16 cellular contexts compared by ENCODE assay signal in genomic region chr14:92759679-92760523, GRCh38. TPM values are rescaled to one million over a fixed set of nuclear protein-coding genes. Genes with fewer than 3 reads are reported as not detected.
DNase-seq lines count a peak whose midpoint lies in the region; ATAC-seq and TF ChIP-seq lines count a peak whose summit lies in the region.
"Had no signal": no experiment of that assay in that cellular context is flagged by ENCODE, and none has a peak within 500 bp of the region (broad histone marks: within the 10 kb centered on the region; RNA-seq: fewer than 3 reads in every experiment).

No MANE protein-coding gene starts in this region.

- no peaks in the 10 kb centered on the region for H3K27me3 ChIP-seq in HCT116 (ENCODE audit: insufficient read depth, low read length)
- H3K27me3 ChIP-seq in SJCRH30 = no peaks in the 10 kb centered on the region
- H3K27me3 ChIP-seq: breast epithelium, gastrocnemius medialis had no signal

- no peak for TF ChIP-seq RAD21 in HCT116 (IDR thresholded peaks at IDR 0.05; ENCODE audit: low read depth)

- POLR2A ChIA-PET in HCT116 (lab: Charles Lee) = interaction anchor here (3.0 kb wide), 1 partner anchor 12 kb away, joined by 19 read pairs; the partner anchor contains the start of gene LGMN

- TF ChIP-seq CTCF in HCT116 (IDR thresholded peaks at IDR 0.05 in 2 of 3, conservative IDR thresholded peaks at IDR 0.05 in 1 of 3; ENCODE audit: borderline replicate concordance in 1 of 3, insufficient read depth in 1 of 3, low read depth in 2 of 3, low read length in 2 of 3) = no peak

- ATAC-seq in HCT116 = peak; percentile 61
- peak; percentile 55 for ATAC-seq in stimulated activated naive CD8-positive, alpha-beta T cell treated with anti-CD3 and anti-CD28 coated beads, Interleukin-15, Interleukin-2, amounts not matched to agents 100 U/mL and 50 U/mL, for 24 hours
- ATAC-seq in GM21367 (IDR thresholded peaks at IDR 0.05; ENCODE audit: unreplicated experiment) = no peak
- ATAC-seq: gastrocnemius medialis, HepG2 had no signal

- peak; percentile 56 for DNase-seq in activated naive CD4-positive, alpha-beta T cell treated with anti-CD3 and anti-CD28 coated beads for 36 hours
- DNase-seq in activated naive CD4-positive, alpha-beta T cell (lab: John Stamatoyannopoulos, UW) = no peak
- DNase-seq in HCT116 (ENCODE audit: low read depth, low spot score) = no peak
- no peak for DNase-seq in activated T-helper 1 cell treated with anti-CD3 and anti-CD28 coated beads, Interleukin-12 subunit alpha, Interleukin-12 subunit beta, Interleukin-2, Interleukin-4 antibody, amounts not matched to agents 30 ng/mL and 10 ng/mL and 1 ng/mL, durations not matched to agents 14 hours and 24 hours and 36 hours (ENCODE audit: low spot score)
- DNase-seq in stimulated activated naive CD8-positive, alpha-beta T cell treated with anti-CD3 and anti-CD28 coated beads, Interleukin-15, Interleukin-2, amounts not matched to agents 100 U/mL and 50 U/mL, for 24 hours = peak; percentile 45
- no peak for DNase-seq in SJCRH30
- DNase-seq in NCI-H146 (lab: John Stamatoyannopoulos, UW) = no peak
- DNase-seq: gastrocnemius medialis, NCI-H1436 treated with DMSO at 0.1 percent for 48 hours, NCI-H748 treated with DMSO at 0.1 percent for 48 hours, SIG-M5 had no signal

- RAD21 ChIA-PET in HCT116 (lab: Charles Lee; ENCODE audit: low non-redundant PET in 1 of 2, low total read pairs in 2 of 2, uncharacterized antibody in 2 of 2, unreplicated experiment in 2 of 2) = no interaction called here

- BruUV-seq in HCT116 (replicated peaks; lab: Mats Ljungman, UMichigan) = TSS peak; percentile 59

- peak overlapping the region; percentile 31 to 55 for H3K4me3 ChIP-seq in HCT116 (replicated peaks in 1 of 2; ENCODE audit: low read depth in 1 of 2, low read length in 2 of 2)
- H3K4me3 ChIP-seq in SJCRH30 = no peak overlapping the region
- H3K4me3 ChIP-seq: breast epithelium, gastrocnemius medialis, mucosa of descending colon had no signal

- peaks cover 10 to 39% of the 10 kb centered on the region in 2 experiments for H3K4me1 ChIP-seq in HCT116 (ENCODE audit: control insufficient read depth in 1 of 2, insufficient read depth in 2 of 2, low read length in 2 of 2)
- 0 out of 2 replicates have a peak, but pooled peaks cover 7% of the 10 kb centered on the region for H3K4me1 ChIP-seq in SJCRH30
- H3K4me1 ChIP-seq: breast epithelium, gastrocnemius medialis had no signal

- peaks cover 12% of the 10 kb centered on the region for H3K4me1 Mint-ChIP-seq in activated naive CD4-positive, alpha-beta T cell treated with anti-CD3 and anti-CD28 coated beads for 36 hours (ENCODE audit: low read depth)
- peaks cover 28% of the 10 kb centered on the region for H3K4me1 Mint-ChIP-seq in activated T-helper 1 cell treated with anti-CD3 and anti-CD28 coated beads, Interleukin-12 subunit alpha, Interleukin-12 subunit beta, Interleukin-2, Interleukin-4 antibody, amounts not matched to agents 30 ng/mL and 10 ng/mL and 1 ng/mL, durations not matched to agents 14 hours and 24 hours and 36 hours (ENCODE audit: low read depth)

- H3K36me3 ChIP-seq in HCT116 (ENCODE audit: control insufficient read depth in 1 of 2, insufficient read depth in 2 of 2, low read length in 2 of 2) (no peaks in the 10 kb centered on the region), SJCRH30 (no peaks in the 10 kb centered on the region)
- H3K36me3 ChIP-seq: breast epithelium, gastrocnemius medialis had no signal

- no peak overlapping the region for H3K27ac Mint-ChIP-seq in activated naive CD4-positive, alpha-beta T cell treated with anti-CD3 and anti-CD28 coated beads for 36 hours
- peak overlapping the region; percentile 11 for H3K27ac Mint-ChIP-seq in activated T-helper 1 cell treated with anti-CD3 and anti-CD28 coated beads, Interleukin-12 subunit alpha, Interleukin-12 subunit beta, Interleukin-2, Interleukin-4 antibody, amounts not matched to agents 30 ng/mL and 10 ng/mL and 1 ng/mL, durations not matched to agents 14 hours and 24 hours and 36 hours

- intact Hi-C loops in activated naive CD4-positive, alpha-beta T cell treated with anti-CD3 and anti-CD28 coated beads for 36 hours (cut with micrococcal nuclease) = no loop called here
- intact Hi-C loops in HCT116 (cut with micrococcal nuclease) = no loop called here
- intact Hi-C loops in activated T-helper 1 cell treated with anti-CD3 and anti-CD28 coated beads, Interleukin-12 subunit alpha, Interleukin-12 subunit beta, Interleukin-2, Interleukin-4 antibody, amounts not matched to agents 30 ng/mL and 10 ng/mL and 1 ng/mL, durations not matched to agents 14 hours and 24 hours and 36 hours (cut with micrococcal nuclease) = no loop called here

- H3K4me2 ChIP-seq in HCT116 (ENCODE audit: low read length) = peak overlapping the region; percentile 86

- H3K9me3 Mint-ChIP-seq in activated naive CD4-positive, alpha-beta T cell treated with anti-CD3 and anti-CD28 coated beads for 36 hours = no peaks in the 10 kb centered on the region
- H3K9me3 Mint-ChIP-seq in activated T-helper 1 cell treated with anti-CD3 and anti-CD28 coated beads, Interleukin-12 subunit alpha, Interleukin-12 subunit beta, Interleukin-2, Interleukin-4 antibody, amounts not matched to agents 30 ng/mL and 10 ng/mL and 1 ng/mL, durations not matched to agents 14 hours and 24 hours and 36 hours = peaks cover 8% of the 10 kb centered on the region

- H3K9me3 ChIP-seq in HCT116 (ENCODE audit: control insufficient read depth in 1 of 2, insufficient read depth in 1 of 2, low read depth in 1 of 2, low read length in 2 of 2) (no peaks in the 10 kb centered on the region), SJCRH30 (replicated peaks) (no peaks in the 10 kb centered on the region)
- H3K9me3 ChIP-seq: breast epithelium, gastrocnemius medialis, mucosa of descending colon had no signal

- H3K27ac ChIP-seq in HCT116 (ENCODE audit: low read depth, low read length) (peak overlapping the region; percentile 54), SJCRH30 (no peak overlapping the region)
- H3K27ac ChIP-seq: breast epithelium, gastrocnemius medialis, parathyroid adenoma had no signal

- no peaks in the 10 kb centered on the region for H3K9me2 ChIP-seq in HCT116 (ENCODE audit: insufficient read depth)

- H3K27me3 Mint-ChIP-seq in activated naive CD4-positive, alpha-beta T cell treated with anti-CD3 and anti-CD28 coated beads for 36 hours (ENCODE audit: low read depth) = peaks cover 3% of the 10 kb centered on the region
- peaks cover 28% of the 10 kb centered on the region for H3K27me3 Mint-ChIP-seq in activated T-helper 1 cell treated with anti-CD3 and anti-CD28 coated beads, Interleukin-12 subunit alpha, Interleukin-12 subunit beta, Interleukin-2, Interleukin-4 antibody, amounts not matched to agents 30 ng/mL and 10 ng/mL and 1 ng/mL, durations not matched to agents 14 hours and 24 hours and 36 hours (ENCODE audit: insufficient read depth)

- H3K4me3 Mint-ChIP-seq in activated naive CD4-positive, alpha-beta T cell treated with anti-CD3 and anti-CD28 coated beads for 36 hours = no peak overlapping the region
- H3K4me3 Mint-ChIP-seq in activated T-helper 1 cell treated with anti-CD3 and anti-CD28 coated beads, Interleukin-12 subunit alpha, Interleukin-12 subunit beta, Interleukin-2, Interleukin-4 antibody, amounts not matched to agents 30 ng/mL and 10 ng/mL and 1 ng/mL, durations not matched to agents 14 hours and 24 hours and 36 hours = no peak overlapping the region

- H2AFZ ChIP-seq in HCT116 (ENCODE audit: low read depth, low read length, poor library complexity, severe bottlenecking) = peak overlapping the region; percentile 89
- H2AFZ ChIP-seq: parathyroid adenoma had no signal

- CTCF ChIA-PET in activated naive CD4-positive, alpha-beta T cell treated with anti-CD3 and anti-CD28 coated beads for 36 hours (lab: Charles Lee) = interaction anchor here (0.7 to 0.9 kb wide), 3 partner anchors 8 to 21 kb away, joined by 3 to 5 read pairs (median 4); partner anchors contain the start of gene LGMN
- CTCF ChIA-PET in HCT116 (lab: Charles Lee) = interaction anchor here (0.9 to 1.1 kb wide), 2 partner anchors 11 to 24 kb away, joined by 3 to 5 read pairs; partner anchors contain the start of gene LGMN

- no peaks in the 10 kb centered on the region for H3K36me3 Mint-ChIP-seq in activated naive CD4-positive, alpha-beta T cell treated with anti-CD3 and anti-CD28 coated beads for 36 hours (ENCODE audit: low read depth)
- H3K36me3 Mint-ChIP-seq in activated T-helper 1 cell treated with anti-CD3 and anti-CD28 coated beads, Interleukin-12 subunit alpha, Interleukin-12 subunit beta, Interleukin-2, Interleukin-4 antibody, amounts not matched to agents 30 ng/mL and 10 ng/mL and 1 ng/mL, durations not matched to agents 14 hours and 24 hours and 36 hours (ENCODE audit: low read depth) = peaks cover 7% of the 10 kb centered on the region

- no peaks in the 10 kb centered on the region for H3K79me2 ChIP-seq in HCT116 (ENCODE audit: insufficient read depth, low read length)
- H3K79me2 ChIP-seq: parathyroid adenoma had no signal

- H4K20me1 ChIP-seq in HCT116 (ENCODE audit: insufficient read depth) = no peaks in the 10 kb centered on the region

- TF ChIP-seq POLR2A in HCT116 (IDR thresholded peaks at IDR 0.05; ENCODE audit: borderline replicate concordance, extremely low read depth, insufficient read depth, insufficient read length) = no peak

- H3K9ac ChIP-seq in HCT116 (ENCODE audit: low read length) = peak overlapping the region; percentile 51
- H3K9ac ChIP-seq: parathyroid adenoma had no signal

TF ChIP-seq in HCT116, 20 proteins besides CTCF, POLR2A, EP300 and RAD21 (continues in another document):
- TF ChIP-seq EZH2phosphoT487 (IDR thresholded peaks at IDR 0.05; ENCODE audit: borderline replicate concordance) (no peak), SIN3A (IDR thresholded peaks at IDR 0.05; ENCODE audit: low read depth) (no peak), CBX3 (IDR thresholded peaks at IDR 0.05; ENCODE audit: low read depth) (0 out of 2 replicates have a peak, but pooled peaks have one; percentile 1), EGR1 (IDR thresholded peaks at IDR 0.05; ENCODE audit: low read depth) (no peak), JUND (IDR thresholded peaks at IDR 0.05) (peak; percentile 37; the same call in 1 of the 2 replicates)

RNA-seq across cellular contexts. Expression of gene LGMN, which starts 11.5 kb away (rescaled TPM):
- total RNA-seq in activated naive CD4-positive, alpha-beta T cell treated with anti-CD3 and anti-CD28 coated beads for 36 hours = 1 to 10 TPM; 6.9 to 7.7 TPM
- 44.9 TPM for total RNA-seq in HCT116 (2021; ENCODE audit: unreplicated experiment)
- polyA plus RNA-seq in HCT116 (2012) = 95.0 and 101 TPM in 2 replicates
- total RNA-seq in activated T-helper 1 cell treated with anti-CD3 and anti-CD28 coated beads, Interleukin-12 subunit alpha, Interleukin-12 subunit beta, Interleukin-2, Interleukin-4 antibody, amounts not matched to agents 30 ng/mL and 10 ng/mL and 1 ng/mL, durations not matched to agents 14 hours and 24 hours and 36 hours = 1.3 and 2.2 TPM in 2 replicates
- 30.9 and 33.7 TPM in 2 replicates for total RNA-seq in SJCRH30 (2014; rRNA removed; shearing (Covaris generic))

RNA-seq across cellular contexts. Expression of gene GOLGA5, which starts 34.2 kb away (rescaled TPM):
- total RNA-seq in activated naive CD4-positive, alpha-beta T cell treated with anti-CD3 and anti-CD28 coated beads for 36 hours = 10 to 100 TPM; 14.5 to 14.7 TPM
- 24.4 TPM for total RNA-seq in HCT116 (2021; ENCODE audit: unreplicated experiment)
- polyA plus RNA-seq in HCT116 (2012) = 14.3 and 15.9 TPM in 2 replicates
- total RNA-seq in activated T-helper 1 cell treated with anti-CD3 and anti-CD28 coated beads, Interleukin-12 subunit alpha, Interleukin-12 subunit beta, Interleukin-2, Interleukin-4 antibody, amounts not matched to agents 30 ng/mL and 10 ng/mL and 1 ng/mL, durations not matched to agents 14 hours and 24 hours and 36 hours = 22.2 and 22.6 TPM in 2 replicates
- 21.6 and 22.2 TPM in 2 replicates for total RNA-seq in SJCRH30 (2014; rRNA removed; shearing (Covaris generic))

Comparison
In these comparisons a context has a peak if more than half of its experiments do, and no peak if none do; other contexts are left out.
1. DNase-seq: peak in activated naive CD4-positive, alpha-beta T cell treated with anti-CD3 and anti-CD28 coated beads for 36 hours (single experiment) and stimulated activated naive CD8-positive, alpha-beta T cell treated with anti-CD3 and anti-CD28 coated beads, Interleukin-15, Interleukin-2, amounts not matched to agents 100 U/mL and 50 U/mL, for 24 hours (single experiment); none in activated naive CD4-positive, alpha-beta T cell (0 of 4), HCT116 (single experiment), activated T-helper 1 cell treated with anti-CD3 and anti-CD28 coated beads, Interleukin-12 subunit alpha, Interleukin-12 subunit beta, Interleukin-2, Interleukin-4 antibody, amounts not matched to agents 30 ng/mL and 10 ng/mL and 1 ng/mL, durations not matched to agents 14 hours and 24 hours and 36 hours (single experiment), SJCRH30 (0 of 2) and NCI-H146 (single experiment).